ENCODE assay signal across 2 cellular contexts in the genomic region with DNA sequence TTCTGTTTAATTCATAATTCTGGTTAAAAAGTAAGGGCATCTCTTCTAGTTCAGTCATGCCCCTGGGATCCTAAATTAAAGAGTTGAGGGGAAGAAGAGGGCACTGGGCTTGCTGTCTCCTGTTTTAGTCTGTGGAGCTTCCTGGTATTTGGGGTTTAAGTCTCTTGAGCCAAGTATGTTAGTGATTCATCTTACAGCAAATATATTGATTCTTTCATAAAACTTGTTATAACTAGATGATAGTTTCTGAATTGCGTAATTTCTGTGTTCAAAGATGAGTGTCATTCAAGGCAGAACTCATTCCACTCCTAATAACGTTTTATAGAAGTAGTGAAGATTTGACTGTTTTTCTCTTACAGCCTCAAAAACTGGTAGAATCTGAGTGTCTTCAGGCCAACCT.
TF ChIP-seq lines count a peak whose summit lies in the region.

No MANE protein-coding gene starts in this region.

TF ChIP-seq in SK-N-SH, 30 proteins besides CTCF, POLR2A, EP300 and RAD21 (continued from another document):
- no peak for TF ChIP-seq REST (IDR thresholded peaks at IDR 0.05; ENCODE audit: low read depth, low read length)
- no peak for TF ChIP-seq GABPA (IDR thresholded peaks at IDR 0.05; ENCODE audit: low read depth)
- no peak for TF ChIP-seq RFX5 (IDR thresholded peaks at IDR 0.05; ENCODE audit: low read length)
- no peak for TF ChIP-seq SMC3 (IDR thresholded peaks at IDR 0.05; ENCODE audit: low read depth, low read length)
- TF ChIP-seq NFIC (IDR thresholded peaks at IDR 0.05; ENCODE audit: borderline replicate concordance): no peak
- no peak for TF ChIP-seq TCF12 (IDR thresholded peaks at IDR 0.05)
- TF ChIP-seq TEAD4 (IDR thresholded peaks at IDR 0.05; ENCODE audit: borderline replicate concordance, insufficient read depth): no peak
- no peak for TF ChIP-seq CHD2 (IDR thresholded peaks at IDR 0.05; ENCODE audit: low read length, partially characterized antibody)
- TF ChIP-seq RXRA (IDR thresholded peaks at IDR 0.05; ENCODE audit: borderline replicate concordance, low read depth): no peak
- no peak for TF ChIP-seq FOSL2 (IDR thresholded peaks at IDR 0.05; ENCODE audit: borderline replicate concordance, low read depth)
- no peak for TF ChIP-seq ELF1 (IDR thresholded peaks at IDR 0.05)
- no peak for TF ChIP-seq JUND (IDR thresholded peaks at IDR 0.05)
- TF ChIP-seq RCOR1 (IDR thresholded peaks at IDR 0.05; ENCODE audit: low read length): no peak
- TF ChIP-seq EZH2phosphoT487 (IDR thresholded peaks at IDR 0.05; ENCODE audit: borderline replicate concordance, low read depth): no peak
- no peak for TF ChIP-seq MAX (IDR thresholded peaks at IDR 0.05; ENCODE audit: low read depth)
- TF ChIP-seq, protein P1, sequence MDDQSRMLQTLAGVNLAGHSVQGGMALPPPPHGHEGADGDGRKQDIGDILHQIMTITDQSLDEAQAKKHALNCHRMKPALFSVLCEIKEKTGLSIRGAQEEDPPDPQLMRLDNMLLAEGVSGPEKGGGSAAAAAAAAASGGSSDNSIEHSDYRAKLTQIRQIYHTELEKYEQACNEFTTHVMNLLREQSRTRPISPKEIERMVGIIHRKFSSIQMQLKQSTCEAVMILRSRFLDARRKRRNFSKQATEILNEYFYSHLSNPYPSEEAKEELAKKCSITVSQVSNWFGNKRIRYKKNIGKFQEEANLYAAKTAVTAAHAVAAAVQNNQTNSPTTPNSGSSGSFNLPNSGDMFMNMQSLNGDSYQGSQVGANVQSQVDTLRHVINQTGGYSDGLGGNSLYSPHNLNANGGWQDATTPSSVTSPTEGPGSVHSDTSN (IDR thresholded peaks at IDR 0.05): no peak
TF ChIP-seq in SK-N-SH: peak in this region for 0.

TF ChIP-seq in SK-N-SH treated with all-trans-retinoic acid at 6 μM for 48 hours, 23 proteins besides CTCF, POLR2A, EP300 and RAD21 (continued from another document):
- TF ChIP-seq, protein P2, sequence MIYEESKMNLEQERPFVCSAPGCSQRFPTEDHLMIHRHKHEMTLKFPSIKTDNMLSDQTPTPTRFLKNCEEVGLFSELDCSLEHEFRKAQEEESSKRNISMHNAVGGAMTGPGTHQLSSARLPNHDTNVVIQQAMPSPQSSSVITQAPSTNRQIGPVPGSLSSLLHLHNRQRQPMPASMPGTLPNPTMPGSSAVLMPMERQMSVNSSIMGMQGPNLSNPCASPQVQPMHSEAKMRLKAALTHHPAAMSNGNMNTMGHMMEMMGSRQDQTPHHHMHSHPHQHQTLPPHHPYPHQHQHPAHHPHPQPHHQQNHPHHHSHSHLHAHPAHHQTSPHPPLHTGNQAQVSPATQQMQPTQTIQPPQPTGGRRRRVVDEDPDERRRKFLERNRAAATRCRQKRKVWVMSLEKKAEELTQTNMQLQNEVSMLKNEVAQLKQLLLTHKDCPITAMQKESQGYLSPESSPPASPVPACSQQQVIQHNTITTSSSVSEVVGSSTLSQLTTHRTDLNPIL (CRISPR knock-in tag; IDR thresholded peaks at IDR 0.05; ENCODE audit: low read depth): no peak
